9 cellular contexts compared by ENCODE assay signal in genomic region chr10:103111031-103111917, GRCh38.
A peak's percentile ranks its signal among the peaks of the same experiment; 100 is the strongest.
DNase-seq lines count a peak whose midpoint lies in the region; ATAC-seq lines count a peak whose summit lies in the region.
"Had no signal": no experiment of that assay in that cellular context is flagged by ENCODE, and none has a peak within 500 bp of the region (broad histone marks: within the 10 kb centered on the region; RNA-seq: fewer than 3 reads in every experiment).

No MANE protein-coding gene starts in this region.

- peak; percentile 70 for ATAC-seq in HG02943 (IDR thresholded peaks at IDR 0.05; ENCODE audit: low read depth, unreplicated experiment)
- ATAC-seq in activated T-helper 17 cell treated with anti-CD3 and anti-CD28 coated beads, Interleukin-2, amount 50 U/mL, for 72 hours (replicated peaks) = peak; percentile 27

- H3K9me3 Mint-ChIP-seq in activated T-helper 17 cell treated with anti-CD3 and anti-CD28 coated beads, Interleukin-2, amount 50 U/mL, for 72 hours = no peaks in the 10 kb centered on the region
- H3K9me3 Mint-ChIP-seq: memory B cell had no signal

- peak overlapping the region; percentile 95 for H3K27ac Mint-ChIP-seq in activated T-helper 17 cell treated with anti-CD3 and anti-CD28 coated beads, Interleukin-2, amount 50 U/mL, for 72 hours
- H3K27ac Mint-ChIP-seq: memory B cell had no signal

- peaks cover 18% of the 10 kb centered on the region for H3K4me1 Mint-ChIP-seq in activated T-helper 17 cell treated with anti-CD3 and anti-CD28 coated beads, Interleukin-2, amount 50 U/mL, for 72 hours

- peak overlapping the region; percentile 69 for H3K4me3 Mint-ChIP-seq in activated T-helper 17 cell treated with anti-CD3 and anti-CD28 coated beads, Interleukin-2, amount 50 U/mL, for 72 hours
- H3K4me3 Mint-ChIP-seq: memory B cell had no signal

- peaks cover 31% of the 10 kb centered on the region for H3K36me3 Mint-ChIP-seq in activated T-helper 17 cell treated with anti-CD3 and anti-CD28 coated beads, Interleukin-2, amount 50 U/mL, for 72 hours (ENCODE audit: low read depth)

- DNase-seq in NCI-H146 (lab: John Stamatoyannopoulos, UW) (peak; percentile 6), NCI-H146 treated with DMSO at 0.1 percent for 48 hours (lab: John Stamatoyannopoulos, UW; ENCODE audit: unreplicated experiment) (no peak), medulla oblongata (ENCODE audit: extremely low spot score) (peak; percentile 68), NAMALWA (ENCODE audit: low spot score) (no peak), SW 1271 (lab: John Stamatoyannopoulos, UW) (no peak), 8988T (no peak)

- no peaks in the 10 kb centered on the region for H3K27me3 Mint-ChIP-seq in activated T-helper 17 cell treated with anti-CD3 and anti-CD28 coated beads, Interleukin-2, amount 50 U/mL, for 72 hours
- H3K27me3 Mint-ChIP-seq: memory B cell had no signal

Comparison
In these comparisons a context has a peak if more than half of its experiments do, and no peak if none do; other contexts are left out.
1. DNase-seq: peak in NCI-H146 (single experiment) and medulla oblongata (single experiment); none in NCI-H146 treated with DMSO at 0.1 percent for 48 hours (single experiment), NAMALWA (single experiment), SW 1271 (0 of 2) and 8988T (single experiment).